Comparison of ENCODE assay signal across 8 cellular contexts in the genomic region with DNA sequence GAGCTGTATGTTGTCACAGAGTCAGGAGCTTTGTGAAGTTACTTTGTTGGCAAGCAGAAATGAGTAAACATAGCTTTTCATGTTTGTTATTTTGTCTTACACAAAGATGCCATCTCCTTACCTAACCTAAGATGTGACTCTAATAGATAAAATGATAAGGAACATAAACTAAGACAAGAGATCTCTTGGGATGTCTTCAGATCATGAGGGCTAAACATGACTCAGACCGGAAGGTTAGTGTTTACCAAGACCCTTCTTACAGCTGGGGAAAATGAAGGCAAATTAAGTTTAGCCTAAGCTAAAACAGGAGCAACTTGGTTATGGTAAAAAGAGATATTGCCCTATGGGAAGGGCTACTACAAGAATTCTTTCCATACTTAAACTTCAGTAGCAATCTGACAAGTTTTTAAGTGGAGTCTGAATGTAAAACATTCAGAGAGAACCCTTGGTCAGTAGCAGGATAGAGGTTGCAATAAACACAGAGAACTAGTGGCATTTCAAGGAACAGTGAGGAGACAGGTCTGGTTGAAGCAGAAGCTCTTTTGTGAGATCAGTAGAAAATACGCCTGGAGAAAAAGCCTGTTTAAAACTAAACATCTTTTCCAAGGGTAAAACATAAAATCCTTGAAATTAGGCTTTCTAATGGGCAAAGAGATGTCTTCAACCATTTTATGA. TPM values are rescaled to one million over a fixed set of nuclear protein-coding genes. Genes with fewer than 3 reads are reported as not detected.
DNase-seq lines count a peak whose midpoint lies in the region; ATAC-seq and TF ChIP-seq lines count a peak whose summit lies in the region.

No MANE protein-coding gene starts in this region.

- no peak overlapping the region for H3K4me3 Mint-ChIP-seq in CD8-positive, alpha-beta T cell
- no peak overlapping the region for H3K4me3 Mint-ChIP-seq in WTC11

- no peaks in the 10 kb centered on the region for H3K27me3 ChIP-seq in CD8-positive, alpha-beta T cell (ENCODE audit: insufficient read depth, low read length)
- no peaks in the 10 kb centered on the region for H3K27me3 ChIP-seq in OCI-LY3 (ENCODE audit: low read depth, low read length)

- POLR2A ChIA-PET in CD8-positive, alpha-beta T cell (lab: Charles Lee): interaction anchor here (0.9 to 1.4 kb wide), 2 partner anchors 16 to 22 kb away, joined by 3 read pairs; no protein-coding TSS in a partner anchor
- POLR2A ChIA-PET in WTC11 (lab: Charles Lee): no interaction called here

- no peaks in the 10 kb centered on the region for H3K36me3 Mint-ChIP-seq in CD8-positive, alpha-beta T cell
- H3K36me3 Mint-ChIP-seq in WTC11: peaks cover 5% of the 10 kb centered on the region; the same call in 1 of the 2 replicates

- peaks cover 13% of the 10 kb centered on the region for H3K4me1 ChIP-seq in CD8-positive, alpha-beta T cell (ENCODE audit: insufficient read depth, low read length)
- peaks cover 18% of the 10 kb centered on the region for H3K4me1 ChIP-seq in OCI-LY3 (ENCODE audit: low read length)
- no peaks in the 10 kb centered on the region for H3K4me1 ChIP-seq in mucosa of descending colon (ENCODE audit: low read depth)

- no peak overlapping the region for H3K27ac ChIP-seq in CD8-positive, alpha-beta T cell (ENCODE audit: low read depth, low read length)
- peak overlapping the region; percentile 89 for H3K27ac ChIP-seq in OCI-LY3 (ENCODE audit: low read length)

- TF ChIP-seq CTCF in CD8-positive, alpha-beta T cell (IDR thresholded peaks at IDR 0.05): no peak
- TF ChIP-seq CTCF in OCI-LY3 (IDR thresholded peaks at IDR 0.05; ENCODE audit: low read depth, low read length) (no peak), WTC11 (IDR thresholded peaks at IDR 0.05) (no peak), mucosa of descending colon (IDR thresholded peaks at IDR 0.05) (no peak)

- H3K9me3 ChIP-seq in CD8-positive, alpha-beta T cell (ENCODE audit: low read length): no peaks in the 10 kb centered on the region
- H3K9me3 ChIP-seq in OCI-LY3 (ENCODE audit: insufficient read depth, low read length): no peaks in the 10 kb centered on the region
- H3K9me3 ChIP-seq in mucosa of descending colon: no peaks in the 10 kb centered on the region

- H3K9me3 Mint-ChIP-seq in CD8-positive, alpha-beta T cell: no peaks in the 10 kb centered on the region
- H3K9me3 Mint-ChIP-seq in WTC11: peaks cover 4% of the 10 kb centered on the region

- no peaks in the 10 kb centered on the region for H3K79me2 ChIP-seq in OCI-LY3 (ENCODE audit: low read length)

- CTCF ChIA-PET in CD8-positive, alpha-beta T cell (lab: Charles Lee): interaction anchor here (1.8 kb wide), 1 partner anchor 9 kb away, joined by 4 read pairs; no protein-coding TSS in a partner anchor
- CTCF ChIA-PET in WTC11 (lab: Charles Lee): interaction anchor here (1.1 kb wide), 1 partner anchor 30 kb away, joined by 3 read pairs; the partner anchor contains the start of gene SGK1

- peak overlapping the region; percentile 69 for H2AFZ ChIP-seq in OCI-LY3 (ENCODE audit: low read depth, low read length)

- H3K36me3 ChIP-seq in CD8-positive, alpha-beta T cell (ENCODE audit: insufficient read depth, low read length): no peaks in the 10 kb centered on the region
- H3K36me3 ChIP-seq in OCI-LY3 (replicated peaks; ENCODE audit: low read depth, low read length): no peaks in the 10 kb centered on the region
- no peaks in the 10 kb centered on the region for H3K36me3 ChIP-seq in mucosa of descending colon (ENCODE audit: low read depth)

- ATAC-seq in CD8-positive, alpha-beta T cell: no peak
- ATAC-seq in GM21825 (IDR thresholded peaks at IDR 0.05; ENCODE audit: unreplicated experiment) (peak; percentile 45), WTC11 (no peak), mucosa of descending colon (no peak)

- peak overlapping the region; percentile 28 for H3K27ac Mint-ChIP-seq in CD8-positive, alpha-beta T cell
- H3K27ac Mint-ChIP-seq in WTC11: no peak overlapping the region

- H4K20me1 ChIP-seq in OCI-LY3 (ENCODE audit: insufficient read depth, low read length): no peaks in the 10 kb centered on the region

- intact Hi-C loops in CD8-positive, alpha-beta T cell (cut with DNase I, micrococcal nuclease): loop anchor here in 1 of 2 experiments (5.0 kb wide), 2 partner anchors 41 to 111 kb away; no protein-coding TSS in a partner anchor
- intact Hi-C loops in mucosa of descending colon (cut with DNase I, micrococcal nuclease): no loop called here

- H3K4me2 ChIP-seq in OCI-LY3 (ENCODE audit: low read length): peak overlapping the region; percentile 68

- DNase-seq in CD8-positive, alpha-beta T cell: no peak
- DNase-seq in iris pigment epithelial cell (ENCODE audit: low read depth) (peak; percentile 89), inferior parietal cortex (ENCODE audit: extremely low spot score) (no peak), WTC11 (ENCODE audit: low spot score) (no peak), mucosa of descending colon (no peak)
- no peak for DNase-seq in activated CD8-positive, alpha-beta memory T cell treated with anti-CD3 and anti-CD28 coated beads, Interleukin-2, amount 50 U/mL, for 48 hours

- peak overlapping the region; percentile 62 for H3K9ac ChIP-seq in OCI-LY3 (ENCODE audit: low read length)

- H3K27me3 Mint-ChIP-seq in CD8-positive, alpha-beta T cell (ENCODE audit: low read depth): no peaks in the 10 kb centered on the region
- no peaks in the 10 kb centered on the region for H3K27me3 Mint-ChIP-seq in WTC11 (ENCODE audit: low read depth)

- H3K4me1 Mint-ChIP-seq in CD8-positive, alpha-beta T cell (ENCODE audit: low read depth): peaks cover 20% of the 10 kb centered on the region
- peaks cover 11% of the 10 kb centered on the region for H3K4me1 Mint-ChIP-seq in WTC11

- H3K4me3 ChIP-seq in CD8-positive, alpha-beta T cell (ENCODE audit: low read depth, low read length): no peak overlapping the region
- H3K4me3 ChIP-seq in OCI-LY3 (ENCODE audit: low read length): peak overlapping the region; percentile 42
- no peak overlapping the region for H3K4me3 ChIP-seq in mucosa of descending colon

TF ChIP-seq in WTC11, 78 proteins besides CTCF, POLR2A, EP300 and RAD21:
- TF ChIP-seq GRHL2 (CRISPR knock-in tag; IDR thresholded peaks at IDR 0.05; ENCODE audit: insufficient replicate concordance, severe bottlenecking): no peak

RNA-seq across cellular contexts. Expression of gene SGK1, which starts 29.9 kb away (rescaled TPM):
- total RNA-seq in CD8-positive, alpha-beta T cell: 100 to 1,000 TPM; 127 to 128 TPM
- total RNA-seq in WTC11 (2021) (23.2 to 29.7 TPM (median 29.3 TPM) in 3 replicates), mucosa of descending colon (100 to 1,000 TPM in 1 of 3 donors, 10 to 100 TPM in 2; 49.4 to 492 (median 55.0) TPM)
